Comparison of ENCODE assay signal across 30 cellular contexts in the genomic region with DNA sequence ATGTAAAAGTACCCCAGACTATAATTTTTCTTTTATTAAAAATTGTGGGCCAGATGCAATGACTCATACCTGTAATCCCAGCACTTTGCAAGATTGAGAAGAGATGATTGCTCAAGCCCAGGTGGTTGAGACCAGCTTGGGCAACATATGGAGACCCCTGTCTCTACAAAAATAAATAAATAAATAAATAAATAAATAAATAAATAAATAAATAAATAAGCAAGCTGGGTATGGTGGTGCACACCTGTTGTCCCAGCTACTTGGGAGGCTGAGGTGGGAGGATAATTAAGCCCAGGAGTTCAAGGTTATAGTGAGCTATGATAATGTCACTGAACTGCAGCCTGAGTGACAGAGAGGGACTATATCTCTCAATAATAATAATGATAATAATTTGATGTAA.
DNase-seq lines count a peak whose midpoint lies in the region; ATAC-seq, FAIRE-seq and TF ChIP-seq lines count a peak whose summit lies in the region.
"Had no signal": no experiment of that assay in that cellular context is flagged by ENCODE, and none has a peak within 500 bp of the region (broad histone marks: within the 10 kb centered on the region; RNA-seq: fewer than 3 reads in every experiment).

No MANE protein-coding gene starts in this region.

- H3K9me3 ChIP-seq in A549 (no peaks in the 10 kb centered on the region), HEK293 (ENCODE audit: control insufficient read depth, insufficient read depth, low read depth, low read length) (no peaks in the 10 kb centered on the region)
- H3K9me3 ChIP-seq: BE2C; BLaER1; BLaER1 treated with 17β-estradiol and CSF1 and Interleukin-3, amounts not matched to agents 10 nM and 100 nM; Caco-2 had no signal

- H3K4me3 ChIP-seq in A549 (no peak overlapping the region), HEK293 (ENCODE audit: low read depth, low read length) (no peak overlapping the region)
- H3K4me3 ChIP-seq: BLaER1; BLaER1 treated with 17β-estradiol and CSF1 and Interleukin-3, amounts not matched to agents 10 nM and 100 nM had no signal

- no peak for TF ChIP-seq EP300 in A549 (IDR thresholded peaks at IDR 0.05)

- H3K27ac ChIP-seq in A549 (no peak overlapping the region), HEK293 (ENCODE audit: extremely low read depth, low read depth, low read length) (no peak overlapping the region)
- H3K27ac ChIP-seq: 22Rv1; BLaER1; BLaER1 treated with 17β-estradiol and CSF1 and Interleukin-3, amounts not matched to agents 10 nM and 100 nM; C4-2B had no signal

- no peak for TF ChIP-seq RAD21 in A549 (conservative IDR thresholded peaks at IDR 0.05 in 1 of 2, IDR thresholded peaks at IDR 0.05 in 1 of 2)

- no peak for FAIRE-seq in A549 (lab: Jason Lieb, UNC)
- FAIRE-seq: A204.1, D721Med had no signal

- no peak for ATAC-seq in A549
- ATAC-seq: CD8-positive, alpha-beta T cell had no signal

- no peak for TF ChIP-seq CTCF in A549 (IDR thresholded peaks at IDR 0.05)
- no peak for TF ChIP-seq CTCF in HEK293 (tag by site-specific recombination; IDR thresholded peaks at IDR 0.05)

- no peaks in the 10 kb centered on the region for H3K4me1 ChIP-seq in A549
- H3K4me1 ChIP-seq in HEK293 (ENCODE audit: control insufficient read depth, insufficient read depth, low read length) = no peaks in the 10 kb centered on the region
- H3K4me1 ChIP-seq: BE2C; BLaER1; BLaER1 treated with 17β-estradiol and CSF1 and Interleukin-3, amounts not matched to agents 10 nM and 100 nM; Caco-2 had no signal

- no peak for DNase-seq in A549 (ENCODE audit: low read depth in 1 of 2, low spot score in 1 of 2)
- DNase-seq in NOMO-1 (lab: John Stamatoyannopoulos, UW; ENCODE audit: unreplicated experiment in 2 of 2) = no peak
- no peak for DNase-seq in NCI-H524 treated with DMSO at 0.1 percent for 48 hours (lab: John Stamatoyannopoulos, UW)
- DNase-seq: 8988T; ACHN; AML-193; BE2C; C1 segment of cervical spinal cord; Caco-2; Calu3; CD4-positive, alpha-beta memory T cell; CD4-positive, alpha-beta T cell; CD4-positive, CD25-positive, alpha-beta regulatory T cell; CD8-positive, alpha-beta memory T cell; CD8-positive, alpha-beta T cell; COR-L47; DMS 273 treated with DMSO at 0.1 percent for 48 hours; DMS153; DMS53; DMS79; DMS79 treated with DMSO at 0.1 percent for 48 hours; DND-41; EL had no signal

- no peak overlapping the region for H3K4me2 ChIP-seq in A549
- H3K4me2 ChIP-seq: BLaER1; BLaER1 treated with 17β-estradiol and CSF1 and Interleukin-3, amounts not matched to agents 10 nM and 100 nM had no signal

- H3K36me3 ChIP-seq in HEK293 (ENCODE audit: control insufficient read depth in 2 of 2, insufficient read depth in 1 of 2, low read length in 2 of 2) = no peaks in the 10 kb centered on the region
- H3K36me3 ChIP-seq: BE2C; BLaER1; BLaER1 treated with 17β-estradiol and CSF1 and Interleukin-3, amounts not matched to agents 10 nM and 100 nM had no signal

- CTCF ChIA-PET in A549 (lab: Yijun Ruan, JAX) = no interaction called here
- CTCF ChIA-PET in HEK293 (lab: Yijun Ruan, JAX) = no interaction called here

- POLR2A ChIA-PET in A549 (lab: Yijun Ruan, JAX) (no interaction called here), HEK293 (lab: Yijun Ruan, JAX) (no interaction called here)

- no peak for TF ChIP-seq POLR2A in A549 (IDR thresholded peaks at IDR 0.05; ENCODE audit: low read length)

TF ChIP-seq in A549, 52 proteins besides CTCF, POLR2A, EP300 and RAD21:
- peak; percentile 74 for TF ChIP-seq ZC3H11A (IDR thresholded peaks at IDR 0.05)
- TF ChIP-seq, protein P1, sequence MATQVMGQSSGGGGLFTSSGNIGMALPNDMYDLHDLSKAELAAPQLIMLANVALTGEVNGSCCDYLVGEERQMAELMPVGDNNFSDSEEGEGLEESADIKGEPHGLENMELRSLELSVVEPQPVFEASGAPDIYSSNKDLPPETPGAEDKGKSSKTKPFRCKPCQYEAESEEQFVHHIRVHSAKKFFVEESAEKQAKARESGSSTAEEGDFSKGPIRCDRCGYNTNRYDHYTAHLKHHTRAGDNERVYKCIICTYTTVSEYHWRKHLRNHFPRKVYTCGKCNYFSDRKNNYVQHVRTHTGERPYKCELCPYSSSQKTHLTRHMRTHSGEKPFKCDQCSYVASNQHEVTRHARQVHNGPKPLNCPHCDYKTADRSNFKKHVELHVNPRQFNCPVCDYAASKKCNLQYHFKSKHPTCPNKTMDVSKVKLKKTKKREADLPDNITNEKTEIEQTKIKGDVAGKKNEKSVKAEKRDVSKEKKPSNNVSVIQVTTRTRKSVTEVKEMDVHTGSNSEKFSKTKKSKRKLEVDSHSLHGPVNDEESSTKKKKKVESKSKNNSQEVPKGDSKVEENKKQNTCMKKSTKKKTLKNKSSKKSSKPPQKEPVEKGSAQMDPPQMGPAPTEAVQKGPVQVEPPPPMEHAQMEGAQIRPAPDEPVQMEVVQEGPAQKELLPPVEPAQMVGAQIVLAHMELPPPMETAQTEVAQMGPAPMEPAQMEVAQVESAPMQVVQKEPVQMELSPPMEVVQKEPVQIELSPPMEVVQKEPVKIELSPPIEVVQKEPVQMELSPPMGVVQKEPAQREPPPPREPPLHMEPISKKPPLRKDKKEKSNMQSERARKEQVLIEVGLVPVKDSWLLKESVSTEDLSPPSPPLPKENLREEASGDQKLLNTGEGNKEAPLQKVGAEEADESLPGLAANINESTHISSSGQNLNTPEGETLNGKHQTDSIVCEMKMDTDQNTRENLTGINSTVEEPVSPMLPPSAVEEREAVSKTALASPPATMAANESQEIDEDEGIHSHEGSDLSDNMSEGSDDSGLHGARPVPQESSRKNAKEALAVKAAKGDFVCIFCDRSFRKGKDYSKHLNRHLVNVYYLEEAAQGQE (IDR thresholded peaks at IDR 0.05) = no peak

TF ChIP-seq in HEK293, 187 proteins besides CTCF, POLR2A, EP300 and RAD21 (continues in another document):
- TF ChIP-seq ZNF350 (tag by site-specific recombination; IDR thresholded peaks at IDR 0.05) (no peak), KLF8 (tag by site-specific recombination; IDR thresholded peaks at IDR 0.05) (no peak), ZBTB8A (tag by site-specific recombination; IDR thresholded peaks at IDR 0.05) (no peak), ZNF623 (tag by site-specific recombination; IDR thresholded peaks at IDR 0.05) (peak; percentile 22; the same call in 1 of the 2 replicates), REPIN1 (tag by site-specific recombination; IDR thresholded peaks at IDR 0.05; ENCODE audit: low read depth) (no peak), SCRT2 (tag by site-specific recombination; IDR thresholded peaks at IDR 0.05) (no peak), ZEB2 (tag by site-specific recombination; IDR thresholded peaks at IDR 0.05) (no peak), ZNF157 (tag by site-specific recombination; IDR thresholded peaks at IDR 0.05) (no peak), ZBTB21 (tag by site-specific recombination; IDR thresholded peaks at IDR 0.05) (no peak), ZNF610 (tag by site-specific recombination; IDR thresholded peaks at IDR 0.05; ENCODE audit: borderline replicate concordance) (no peak), ZNF266 (tag by site-specific recombination; IDR thresholded peaks at IDR 0.05; ENCODE audit: low read depth) (0 out of 2 replicates have a peak, but pooled peaks have one; percentile 42), ZNF302 (tag by site-specific recombination; IDR thresholded peaks at IDR 0.05; ENCODE audit: low read depth) (no peak), ZNF223 (tag by site-specific recombination; IDR thresholded peaks at IDR 0.05) (no peak), ZNF768 (tag by site-specific recombination; IDR thresholded peaks at IDR 0.05) (no peak), ZSCAN23 (tag by site-specific recombination; IDR thresholded peaks at IDR 0.05) (no peak), ZNF324 (tag by site-specific recombination; IDR thresholded peaks at IDR 0.05) (no peak)
- TF ChIP-seq, protein P2, sequence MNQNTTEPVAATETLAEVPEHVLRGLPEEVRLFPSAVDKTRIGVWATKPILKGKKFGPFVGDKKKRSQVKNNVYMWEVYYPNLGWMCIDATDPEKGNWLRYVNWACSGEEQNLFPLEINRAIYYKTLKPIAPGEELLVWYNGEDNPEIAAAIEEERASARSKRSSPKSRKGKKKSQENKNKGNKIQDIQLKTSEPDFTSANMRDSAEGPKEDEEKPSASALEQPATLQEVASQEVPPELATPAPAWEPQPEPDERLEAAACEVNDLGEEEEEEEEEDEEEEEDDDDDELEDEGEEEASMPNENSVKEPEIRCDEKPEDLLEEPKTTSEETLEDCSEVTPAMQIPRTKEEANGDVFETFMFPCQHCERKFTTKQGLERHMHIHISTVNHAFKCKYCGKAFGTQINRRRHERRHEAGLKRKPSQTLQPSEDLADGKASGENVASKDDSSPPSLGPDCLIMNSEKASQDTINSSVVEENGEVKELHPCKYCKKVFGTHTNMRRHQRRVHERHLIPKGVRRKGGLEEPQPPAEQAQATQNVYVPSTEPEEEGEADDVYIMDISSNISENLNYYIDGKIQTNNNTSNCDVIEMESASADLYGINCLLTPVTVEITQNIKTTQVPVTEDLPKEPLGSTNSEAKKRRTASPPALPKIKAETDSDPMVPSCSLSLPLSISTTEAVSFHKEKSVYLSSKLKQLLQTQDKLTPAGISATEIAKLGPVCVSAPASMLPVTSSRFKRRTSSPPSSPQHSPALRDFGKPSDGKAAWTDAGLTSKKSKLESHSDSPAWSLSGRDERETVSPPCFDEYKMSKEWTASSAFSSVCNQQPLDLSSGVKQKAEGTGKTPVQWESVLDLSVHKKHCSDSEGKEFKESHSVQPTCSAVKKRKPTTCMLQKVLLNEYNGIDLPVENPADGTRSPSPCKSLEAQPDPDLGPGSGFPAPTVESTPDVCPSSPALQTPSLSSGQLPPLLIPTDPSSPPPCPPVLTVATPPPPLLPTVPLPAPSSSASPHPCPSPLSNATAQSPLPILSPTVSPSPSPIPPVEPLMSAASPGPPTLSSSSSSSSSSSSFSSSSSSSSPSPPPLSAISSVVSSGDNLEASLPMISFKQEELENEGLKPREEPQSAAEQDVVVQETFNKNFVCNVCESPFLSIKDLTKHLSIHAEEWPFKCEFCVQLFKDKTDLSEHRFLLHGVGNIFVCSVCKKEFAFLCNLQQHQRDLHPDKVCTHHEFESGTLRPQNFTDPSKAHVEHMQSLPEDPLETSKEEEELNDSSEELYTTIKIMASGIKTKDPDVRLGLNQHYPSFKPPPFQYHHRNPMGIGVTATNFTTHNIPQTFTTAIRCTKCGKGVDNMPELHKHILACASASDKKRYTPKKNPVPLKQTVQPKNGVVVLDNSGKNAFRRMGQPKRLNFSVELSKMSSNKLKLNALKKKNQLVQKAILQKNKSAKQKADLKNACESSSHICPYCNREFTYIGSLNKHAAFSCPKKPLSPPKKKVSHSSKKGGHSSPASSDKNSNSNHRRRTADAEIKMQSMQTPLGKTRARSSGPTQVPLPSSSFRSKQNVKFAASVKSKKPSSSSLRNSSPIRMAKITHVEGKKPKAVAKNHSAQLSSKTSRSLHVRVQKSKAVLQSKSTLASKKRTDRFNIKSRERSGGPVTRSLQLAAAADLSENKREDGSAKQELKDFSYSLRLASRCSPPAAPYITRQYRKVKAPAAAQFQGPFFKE (tag by site-specific recombination; IDR thresholded peaks at IDR 0.05; ENCODE audit: borderline replicate concordance) = no peak
